1 cellular context compared by ENCODE assay signal in the genomic region with DNA sequence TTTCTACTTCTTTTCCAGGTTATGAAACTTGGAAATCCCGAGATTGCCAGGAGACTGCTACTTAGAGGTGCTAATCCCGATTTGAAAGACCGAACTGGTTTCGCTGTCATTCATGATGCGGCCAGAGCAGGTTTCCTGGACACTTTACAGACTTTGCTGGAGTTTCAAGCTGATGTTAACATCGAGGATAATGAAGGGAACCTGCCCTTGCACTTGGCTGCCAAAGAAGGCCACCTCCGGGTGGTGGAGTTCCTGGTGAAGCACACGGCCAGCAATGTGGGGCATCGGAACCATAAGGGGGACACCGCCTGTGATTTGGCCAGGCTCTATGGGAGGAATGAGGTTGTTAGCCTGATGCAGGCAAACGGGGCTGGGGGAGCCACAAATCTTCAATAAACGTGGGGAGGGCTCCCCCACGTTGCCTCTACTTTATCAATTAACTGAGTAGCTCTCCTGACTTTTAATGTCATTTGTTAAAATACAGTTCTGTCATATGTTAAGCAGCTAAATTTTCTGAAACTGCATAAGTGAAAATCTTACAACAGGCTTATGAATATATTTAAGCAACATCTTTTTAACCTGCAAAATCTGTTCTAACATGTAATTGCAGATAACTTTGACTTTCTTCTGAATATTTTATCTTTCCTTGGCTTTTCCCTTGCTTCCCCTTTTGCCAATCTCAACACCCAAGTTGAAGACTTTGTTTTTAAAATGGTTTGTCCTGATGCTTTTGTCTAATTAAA.
TF ChIP-seq lines count a peak whose summit lies in the region.

No MANE protein-coding gene starts in this region.

TF ChIP-seq in GM12878, 131 proteins besides CTCF, POLR2A, EP300 and RAD21 (continued from another document):
- TF ChIP-seq MTA2 (IDR thresholded peaks at IDR 0.05; ENCODE audit: low read depth) (no peak), CHD2 (IDR thresholded peaks at IDR 0.05; ENCODE audit: borderline replicate concordance, low read depth, low read length) (no peak), KAT2A (conservative IDR thresholded peaks at IDR 0.05; ENCODE audit: control insufficient read depth, low read depth, low read length) (no peak), SREBF1 (IDR thresholded peaks at IDR 0.05; ENCODE audit: low read length) (no peak), POLR2AphosphoS2 (IDR thresholded peaks at IDR 0.05; ENCODE audit: low read depth, low read length) (no peak), ZNF274 (IDR thresholded peaks at IDR 0.05; ENCODE audit: insufficient read depth, insufficient read length) (no peak), NR2C1 (IDR thresholded peaks at IDR 0.05) (no peak), TBL1XR1 (IDR thresholded peaks at IDR 0.05; ENCODE audit: low read depth, low read length) (no peak), NRF1 (conservative IDR thresholded peaks at IDR 0.05; ENCODE audit: low read depth, low read length) (no peak)
- TF ChIP-seq, protein P1, sequence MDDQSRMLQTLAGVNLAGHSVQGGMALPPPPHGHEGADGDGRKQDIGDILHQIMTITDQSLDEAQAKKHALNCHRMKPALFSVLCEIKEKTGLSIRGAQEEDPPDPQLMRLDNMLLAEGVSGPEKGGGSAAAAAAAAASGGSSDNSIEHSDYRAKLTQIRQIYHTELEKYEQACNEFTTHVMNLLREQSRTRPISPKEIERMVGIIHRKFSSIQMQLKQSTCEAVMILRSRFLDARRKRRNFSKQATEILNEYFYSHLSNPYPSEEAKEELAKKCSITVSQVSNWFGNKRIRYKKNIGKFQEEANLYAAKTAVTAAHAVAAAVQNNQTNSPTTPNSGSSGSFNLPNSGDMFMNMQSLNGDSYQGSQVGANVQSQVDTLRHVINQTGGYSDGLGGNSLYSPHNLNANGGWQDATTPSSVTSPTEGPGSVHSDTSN (IDR thresholded peaks at IDR 0.05; ENCODE audit: insufficient replicate concordance, low read depth, low read length), result no peak
- TF ChIP-seq, protein P2, sequence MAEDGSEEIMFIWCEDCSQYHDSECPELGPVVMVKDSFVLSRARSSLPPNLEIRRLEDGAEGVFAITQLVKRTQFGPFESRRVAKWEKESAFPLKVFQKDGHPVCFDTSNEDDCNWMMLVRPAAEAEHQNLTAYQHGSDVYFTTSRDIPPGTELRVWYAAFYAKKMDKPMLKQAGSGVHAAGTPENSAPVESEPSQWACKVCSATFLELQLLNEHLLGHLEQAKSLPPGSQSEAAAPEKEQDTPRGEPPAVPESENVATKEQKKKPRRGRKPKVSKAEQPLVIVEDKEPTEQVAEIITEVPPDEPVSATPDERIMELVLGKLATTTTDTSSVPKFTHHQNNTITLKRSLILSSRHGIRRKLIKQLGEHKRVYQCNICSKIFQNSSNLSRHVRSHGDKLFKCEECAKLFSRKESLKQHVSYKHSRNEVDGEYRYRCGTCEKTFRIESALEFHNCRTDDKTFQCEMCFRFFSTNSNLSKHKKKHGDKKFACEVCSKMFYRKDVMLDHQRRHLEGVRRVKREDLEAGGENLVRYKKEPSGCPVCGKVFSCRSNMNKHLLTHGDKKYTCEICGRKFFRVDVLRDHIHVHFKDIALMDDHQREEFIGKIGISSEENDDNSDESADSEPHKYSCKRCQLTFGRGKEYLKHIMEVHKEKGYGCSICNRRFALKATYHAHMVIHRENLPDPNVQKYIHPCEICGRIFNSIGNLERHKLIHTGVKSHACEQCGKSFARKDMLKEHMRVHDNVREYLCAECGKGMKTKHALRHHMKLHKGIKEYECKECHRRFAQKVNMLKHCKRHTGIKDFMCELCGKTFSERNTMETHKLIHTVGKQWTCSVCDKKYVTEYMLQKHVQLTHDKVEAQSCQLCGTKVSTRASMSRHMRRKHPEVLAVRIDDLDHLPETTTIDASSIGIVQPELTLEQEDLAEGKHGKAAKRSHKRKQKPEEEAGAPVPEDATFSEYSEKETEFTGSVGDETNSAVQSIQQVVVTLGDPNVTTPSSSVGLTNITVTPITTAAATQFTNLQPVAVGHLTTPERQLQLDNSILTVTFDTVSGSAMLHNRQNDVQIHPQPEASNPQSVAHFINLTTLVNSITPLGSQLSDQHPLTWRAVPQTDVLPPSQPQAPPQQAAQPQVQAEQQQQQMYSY (CRISPR knock-in tag; IDR thresholded peaks at IDR 0.05), result no peak
- TF ChIP-seq, protein P3, sequence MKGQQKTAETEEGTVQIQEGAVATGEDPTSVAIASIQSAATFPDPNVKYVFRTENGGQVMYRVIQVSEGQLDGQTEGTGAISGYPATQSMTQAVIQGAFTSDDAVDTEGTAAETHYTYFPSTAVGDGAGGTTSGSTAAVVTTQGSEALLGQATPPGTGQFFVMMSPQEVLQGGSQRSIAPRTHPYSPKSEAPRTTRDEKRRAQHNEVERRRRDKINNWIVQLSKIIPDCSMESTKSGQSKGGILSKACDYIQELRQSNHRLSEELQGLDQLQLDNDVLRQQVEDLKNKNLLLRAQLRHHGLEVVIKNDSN (IDR thresholded peaks at IDR 0.05; ENCODE audit: borderline replicate concordance, extremely low read length, insufficient read depth, low read depth, low read length), result no peak
- TF ChIP-seq, protein P4, sequence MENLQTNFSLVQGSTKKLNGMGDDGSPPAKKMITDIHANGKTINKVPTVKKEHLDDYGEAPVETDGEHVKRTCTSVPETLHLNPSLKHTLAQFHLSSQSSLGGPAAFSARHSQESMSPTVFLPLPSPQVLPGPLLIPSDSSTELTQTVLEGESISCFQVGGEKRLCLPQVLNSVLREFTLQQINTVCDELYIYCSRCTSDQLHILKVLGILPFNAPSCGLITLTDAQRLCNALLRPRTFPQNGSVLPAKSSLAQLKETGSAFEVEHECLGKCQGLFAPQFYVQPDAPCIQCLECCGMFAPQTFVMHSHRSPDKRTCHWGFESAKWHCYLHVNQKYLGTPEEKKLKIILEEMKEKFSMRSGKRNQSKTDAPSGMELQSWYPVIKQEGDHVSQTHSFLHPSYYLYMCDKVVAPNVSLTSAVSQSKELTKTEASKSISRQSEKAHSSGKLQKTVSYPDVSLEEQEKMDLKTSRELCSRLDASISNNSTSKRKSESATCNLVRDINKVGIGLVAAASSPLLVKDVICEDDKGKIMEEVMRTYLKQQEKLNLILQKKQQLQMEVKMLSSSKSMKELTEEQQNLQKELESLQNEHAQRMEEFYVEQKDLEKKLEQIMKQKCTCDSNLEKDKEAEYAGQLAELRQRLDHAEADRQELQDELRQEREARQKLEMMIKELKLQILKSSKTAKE (IDR thresholded peaks at IDR 0.05; ENCODE audit: low read depth, poor library complexity, severe bottlenecking), result no peak
